ENCODE assay signal across 9 cellular contexts in the genomic region with DNA sequence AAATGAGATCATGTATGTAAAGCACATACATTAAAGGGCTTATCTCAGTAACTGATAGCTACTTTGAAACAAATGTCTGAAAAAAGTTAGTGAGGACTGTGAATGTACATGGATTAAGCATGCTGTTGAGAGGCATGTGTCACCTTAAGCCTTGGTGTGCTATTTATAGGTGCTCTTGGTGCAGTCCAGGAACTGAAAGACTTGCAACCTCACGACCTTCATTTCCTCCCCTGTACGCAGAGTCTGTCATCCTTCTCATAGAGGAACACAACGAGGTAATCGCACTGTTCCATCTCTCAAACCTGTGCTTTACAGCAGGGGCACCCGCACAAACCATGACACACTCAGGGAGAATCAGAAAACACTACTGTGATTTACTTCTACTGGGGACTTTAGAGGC.
A peak's percentile ranks its signal among the peaks of the same experiment; 100 is the strongest.
DNase-seq lines count a peak whose midpoint lies in the region; ATAC-seq and TF ChIP-seq lines count a peak whose summit lies in the region.
"Had no signal": no experiment of that assay in that cellular context is flagged by ENCODE, and none has a peak within 500 bp of the region (broad histone marks: within the 10 kb centered on the region; RNA-seq: fewer than 3 reads in every experiment).

No MANE protein-coding gene starts in this region.

- CTCF ChIA-PET in activated naive CD4-positive, alpha-beta T cell treated with anti-CD3 and anti-CD28 coated beads, Interleukin-2, amount 10 ng/mL, durations not matched to agents 7 days and 5 days (lab: Charles Lee), result no interaction called here

- DNase-seq in activated naive CD4-positive, alpha-beta T cell treated with anti-CD3 and anti-CD28 coated beads, Interleukin-2, amount 10 ng/mL, durations not matched to agents 7 days and 5 days, result peak; percentile 29
- no peak for DNase-seq in activated naive CD4-positive, alpha-beta T cell treated with anti-CD3 and anti-CD28 coated beads, Interleukin-2, amount 50 U/mL, for 16 hours
- DNase-seq in RPMI8226 (peak; percentile 67), progenitor cell of endocrine pancreas (ENCODE audit: low spot score, unreplicated experiment) (no peak), stomach (no peak), HuH-7.5 (ENCODE audit: low spot score) (no peak)
- no peak for DNase-seq in stimulated activated naive CD8-positive, alpha-beta T cell treated with anti-CD3 and anti-CD28 coated beads, Interleukin-15, Interleukin-2, amounts not matched to agents 100 U/mL and 50 U/mL, for 24 hours

- no peak for TF ChIP-seq CTCF in progenitor cell of endocrine pancreas (IDR thresholded peaks at IDR 0.05; ENCODE audit: unreplicated experiment)
- no peak for TF ChIP-seq CTCF in stomach (IDR thresholded peaks at IDR 0.05)

- no peaks in the 10 kb centered on the region for H3K9me3 Mint-ChIP-seq in activated naive CD4-positive, alpha-beta T cell treated with anti-CD3 and anti-CD28 coated beads, Interleukin-2, amount 10 ng/mL, durations not matched to agents 7 days and 5 days
- peaks cover 4% of the 10 kb centered on the region for H3K9me3 Mint-ChIP-seq in progenitor cell of endocrine pancreas (ENCODE audit: low read depth)

- H3K4me1 Mint-ChIP-seq in activated naive CD4-positive, alpha-beta T cell treated with anti-CD3 and anti-CD28 coated beads, Interleukin-2, amount 10 ng/mL, durations not matched to agents 7 days and 5 days, result peaks cover 6% of the 10 kb centered on the region
- H3K4me1 Mint-ChIP-seq in progenitor cell of endocrine pancreas (ENCODE audit: low read depth), result no peaks in the 10 kb centered on the region

- ATAC-seq in HG02870 (IDR thresholded peaks at IDR 0.05; ENCODE audit: unreplicated experiment), result peak; percentile 98
- ATAC-seq in stimulated activated naive CD8-positive, alpha-beta T cell treated with anti-CD3 and anti-CD28 coated beads, Interleukin-15, Interleukin-2, amounts not matched to agents 100 U/mL and 50 U/mL, for 24 hours, result peak; percentile 79

- no peak overlapping the region for H3K27ac ChIP-seq in stomach
- H3K27ac ChIP-seq: BLaER1 had no signal

- H3K4me1 ChIP-seq in stomach, result no peaks in the 10 kb centered on the region

- no peaks in the 10 kb centered on the region for H3K36me3 ChIP-seq in stomach
- H3K36me3 ChIP-seq: BLaER1 had no signal

- 48 to 61% (median 54%) methylated on average over 5 of the region's 5 CpGs for WGBS in stomach, 5 donors

- intact Hi-C loops in stomach (cut with DNase I; ENCODE audit: low total_unique reads), result no loop called here

- TF ChIP-seq POLR2A in stomach (IDR thresholded peaks at IDR 0.05), result no peak

- no peaks in the 10 kb centered on the region for H3K36me3 Mint-ChIP-seq in activated naive CD4-positive, alpha-beta T cell treated with anti-CD3 and anti-CD28 coated beads, Interleukin-2, amount 10 ng/mL, durations not matched to agents 7 days and 5 days
- no peaks in the 10 kb centered on the region for H3K36me3 Mint-ChIP-seq in progenitor cell of endocrine pancreas (ENCODE audit: insufficient read depth)

- no peak for TF ChIP-seq EP300 in stomach (IDR thresholded peaks at IDR 0.05)

- no peaks in the 10 kb centered on the region for H3K27me3 ChIP-seq in stomach
- H3K27me3 ChIP-seq: BLaER1 had no signal

- no peaks in the 10 kb centered on the region for H3K9me3 ChIP-seq in stomach
- H3K9me3 ChIP-seq: BLaER1 had no signal

- H3K27ac Mint-ChIP-seq in activated naive CD4-positive, alpha-beta T cell treated with anti-CD3 and anti-CD28 coated beads, Interleukin-2, amount 10 ng/mL, durations not matched to agents 7 days and 5 days, result no peak overlapping the region
- no peak overlapping the region for H3K27ac Mint-ChIP-seq in progenitor cell of endocrine pancreas

- no peak overlapping the region for H3K4me3 ChIP-seq in stomach
- H3K4me3 ChIP-seq: BLaER1 had no signal

- H3K27me3 Mint-ChIP-seq in activated naive CD4-positive, alpha-beta T cell treated with anti-CD3 and anti-CD28 coated beads, Interleukin-2, amount 10 ng/mL, durations not matched to agents 7 days and 5 days, result no peaks in the 10 kb centered on the region
- H3K27me3 Mint-ChIP-seq in progenitor cell of endocrine pancreas, result no peaks in the 10 kb centered on the region

- no peak overlapping the region for H3K4me3 Mint-ChIP-seq in activated naive CD4-positive, alpha-beta T cell treated with anti-CD3 and anti-CD28 coated beads, Interleukin-2, amount 10 ng/mL, durations not matched to agents 7 days and 5 days
- no peak overlapping the region for H3K4me3 Mint-ChIP-seq in progenitor cell of endocrine pancreas (ENCODE audit: low read depth)

Comparison
In these comparisons a context has a peak if more than half of its experiments do, and no peak if none do; other contexts are left out.
1. DNase-seq: peak in activated naive CD4-positive, alpha-beta T cell treated with anti-CD3 and anti-CD28 coated beads, Interleukin-2, amount 10 ng/mL, durations not matched to agents 7 days and 5 days (single experiment) and RPMI8226 (single experiment); none in activated naive CD4-positive, alpha-beta T cell treated with anti-CD3 and anti-CD28 coated beads, Interleukin-2, amount 50 U/mL, for 16 hours (single experiment), stimulated activated naive CD8-positive, alpha-beta T cell treated with anti-CD3 and anti-CD28 coated beads, Interleukin-15, Interleukin-2, amounts not matched to agents 100 U/mL and 50 U/mL, for 24 hours (single experiment), progenitor cell of endocrine pancreas (single experiment), stomach (single experiment) and HuH-7.5 (single experiment).